In the genomic region with DNA sequence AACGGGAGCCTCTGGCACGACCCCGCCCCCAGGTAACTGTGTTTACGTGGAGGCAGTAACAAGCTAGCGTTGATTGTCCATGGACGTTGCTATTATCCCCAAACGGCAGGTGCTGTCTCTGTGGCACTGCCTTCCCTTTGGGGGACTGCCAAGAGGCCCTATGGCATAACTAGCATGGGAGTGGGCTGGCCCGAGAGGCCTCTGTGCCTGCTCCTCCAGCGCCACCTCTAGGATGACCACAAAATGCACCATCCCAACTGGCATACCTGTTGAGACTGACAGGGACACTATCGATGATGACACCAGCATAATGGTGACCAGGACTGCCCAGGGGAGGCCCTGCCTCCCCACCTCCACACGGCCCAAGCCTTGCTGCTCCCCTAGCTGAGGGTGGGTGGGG, we compare ENCODE assay signal across 11 cellular contexts. TPM values are rescaled to one million over a fixed set of nuclear protein-coding genes. Genes with fewer than 3 reads are reported as not detected.
DNase-seq lines count a peak whose midpoint lies in the region; ATAC-seq and TF ChIP-seq lines count a peak whose summit lies in the region.
"Had no signal": no experiment of that assay in that cellular context is flagged by ENCODE, and none has a peak within 500 bp of the region (broad histone marks: within the 10 kb centered on the region; RNA-seq: fewer than 3 reads in every experiment).

No MANE protein-coding gene starts in this region.

- peaks cover 12 to 24% (median 13%) of the 10 kb centered on the region in 3 experiments; a peak in 6 of 7 replicates for H3K36me3 Mint-ChIP-seq in H9 (ENCODE audit: insufficient read depth in 1 of 3, low read depth in 3 of 3)

- no peaks in the 10 kb centered on the region for H4K20me1 ChIP-seq in H9 (ENCODE audit: control insufficient read depth, insufficient read depth, insufficient read length)

- intact Hi-C loops in sigmoid colon (cut with DNase I): loop anchor here (5.0 kb wide), 1 partner anchor 150 kb away; no protein-coding TSS in a partner anchor

- peaks cover 2% of the 10 kb centered on the region; the same call in 1 of the 2 replicates for H3K27me3 Mint-ChIP-seq in H9 (ENCODE audit: low read depth)

- TF ChIP-seq POLR2A in sigmoid colon (IDR thresholded peaks at IDR 0.05): no peak

- H2BK20ac ChIP-seq in H9 (ENCODE audit: low read depth, low read length, poor library complexity, severe bottlenecking): no peak overlapping the region

- H3K27ac Mint-ChIP-seq in H9: no peak overlapping the region

- no peak overlapping the region for H3K23ac ChIP-seq in H9 (ENCODE audit: insufficient read length, low read depth, low read length)

- peaks cover 0 to 24% (median 3%) of the 10 kb centered on the region in 4 donors for H3K36me3 ChIP-seq in sigmoid colon

- H4K91ac ChIP-seq in H9 (ENCODE audit: insufficient read length, low read depth, low read length): no peak overlapping the region

- no peak overlapping the region for H3K4me3 Mint-ChIP-seq in H9

- H2AFZ ChIP-seq in H9 (ENCODE audit: low read length): no peak overlapping the region

- H3K4me2 ChIP-seq in H9 (ENCODE audit: insufficient read depth, insufficient read length, low read length): no peak overlapping the region

- H3K18ac ChIP-seq in H9 (ENCODE audit: insufficient read length, low read depth, low read length): no peak overlapping the region

- H3T11ph ChIP-seq in H9 (ENCODE audit: low read length): no peak overlapping the region

- H3K9me3 ChIP-seq in H9 (ENCODE audit: control insufficient read depth, low read depth, low read length) (peaks cover 8% of the 10 kb centered on the region), sigmoid colon (no peaks in the 10 kb centered on the region)

- no peak overlapping the region for H3K56ac ChIP-seq in H9 (ENCODE audit: insufficient read length, low read depth, low read length)

- H3K4ac ChIP-seq in H9 (ENCODE audit: low read depth, low read length): no peak overlapping the region

- TF ChIP-seq CTCF in H9 (conservative IDR thresholded peaks at IDR 0.05): peak; percentile 45
- TF ChIP-seq CTCF in sigmoid colon (IDR thresholded peaks at IDR 0.05): peak in 1 of 4 experiments; percentile 10

- TF ChIP-seq EP300 in sigmoid colon (IDR thresholded peaks at IDR 0.05): no peak

- H3K4me1 Mint-ChIP-seq in H9: peaks cover 4 to 8% of the 10 kb centered on the region in 2 experiments

- no peaks in the 10 kb centered on the region for H3K4me1 ChIP-seq in H9 (ENCODE audit: insufficient read depth, low read length)
- peaks cover 0 to 32% (median 29%) of the 10 kb centered on the region in 4 donors for H3K4me1 ChIP-seq in sigmoid colon

- no peaks in the 10 kb centered on the region for H3K23me2 ChIP-seq in H9 (ENCODE audit: insufficient read length, low read depth, low read length, poor library complexity, severe bottlenecking)

- H2BK12ac ChIP-seq in H9 (ENCODE audit: insufficient read length, low read depth, low read length): no peak overlapping the region

- ATAC-seq in GM21786 (IDR thresholded peaks at IDR 0.05; ENCODE audit: unreplicated experiment): no peak
- no peak for ATAC-seq in HG02884 (IDR thresholded peaks at IDR 0.05; ENCODE audit: unreplicated experiment)
- no peak for ATAC-seq in HG02571 (IDR thresholded peaks at IDR 0.05; ENCODE audit: unreplicated experiment)

- H4K8ac ChIP-seq in H9 (replicated peaks; ENCODE audit: insufficient read length, low read depth, low read length): no peak overlapping the region

- peak overlapping the region in 1 of 4 donors; percentile 38 for H3K4me3 ChIP-seq in sigmoid colon

- H3K27me3 ChIP-seq in H9 (ENCODE audit: insufficient read depth, low read length) (no peaks in the 10 kb centered on the region), sigmoid colon (peaks cover 0 to 3% (median 0%) of the 10 kb centered on the region in 3 donors)

- H3K9me3 Mint-ChIP-seq in H9: peaks cover 41 to 65% of the 10 kb centered on the region in 2 experiments

- WGBS in H9 (ENCODE audit: extremely low coverage, insufficient read length, low lambda C conversion rate): no CpG with 5 or more reads among the region's 11 CpGs
- 12 to 68% methylated on average over 11 of the region's 11 CpGs for WGBS in sigmoid colon, 2 donors

- peak; percentile 56 for DNase-seq in H9
- peak; percentile 58 for DNase-seq in NCI-H2081 treated with DMSO at 0.1 percent for 48 hours (lab: John Stamatoyannopoulos, UW)
- no peak for DNase-seq in sigmoid colon
- DNase-seq in stimulated activated CD4-positive, alpha-beta T cell treated with anti-CD3 and anti-CD28 coated beads, Interleukin-4, amount 100 ng/mL, for 4 hours: no peak
- DNase-seq: activated CD4-positive, alpha-beta T cell treated with anti-CD3 and anti-CD28 coated beads, Interleukin-2, amount 50 U/mL, for 48 hours; GOT3; NCI-H187 treated with DMSO at 0.1 percent for 48 hours had no signal

- no peak overlapping the region for H3K9ac ChIP-seq in H9 (ENCODE audit: extremely low read depth, insufficient read length, low read length)

- H3K27ac ChIP-seq in H9 (ENCODE audit: insufficient read length, low read depth, low read length): no peak overlapping the region
- H3K27ac ChIP-seq in angular gyrus (ENCODE audit: low read depth, low read length): peak overlapping the region; percentile 66
- H3K27ac ChIP-seq in sigmoid colon: peak overlapping the region in 3 of 4 donors; percentile 85 to 91 (median 88)

- H2BK5ac ChIP-seq in H9 (ENCODE audit: insufficient read length, low read length): no peak overlapping the region

- no peak overlapping the region for H4K5ac ChIP-seq in H9 (ENCODE audit: insufficient read length, low read depth, low read length)

- H2BK15ac ChIP-seq in H9 (ENCODE audit: low read depth, low read length): no peak overlapping the region

- H2BK120ac ChIP-seq in H9 (ENCODE audit: low read depth, low read length, poor library complexity, severe bottlenecking): no peak overlapping the region

- no peak overlapping the region for H2AK5ac ChIP-seq in H9 (ENCODE audit: insufficient read length, low read length)

- H3K14ac ChIP-seq in H9 (ENCODE audit: insufficient read depth, low read length): no peak overlapping the region

- H3K79me2 ChIP-seq in H9 (ENCODE audit: insufficient read depth, low read length): no peaks in the 10 kb centered on the region

- H3K79me1 ChIP-seq in H9 (ENCODE audit: insufficient read depth, low read depth, low read length, poor library complexity, severe bottlenecking): no peaks in the 10 kb centered on the region

RNA-seq across cellular contexts. Expression of gene SRPK3, which starts 1.5 kb away (rescaled TPM):
- total RNA-seq in H9 (2021): not detected in 2 replicates
- total RNA-seq in sigmoid colon: 10 to 100 TPM in 1 of 4 donors, 1 to 10 TPM in 3; 2.1 to 13.0 (median 6.9) TPM
- polyA plus RNA-seq in sigmoid colon: under 1 TPM in 1 of 3 donors, not detected in 2; 0.31 TPM

RNA-seq across cellular contexts. Expression of gene IDH3G, which starts 11.9 kb away (rescaled TPM):
- total RNA-seq in H9 (2021) (43.2 and 47.1 TPM in 2 replicates), sigmoid colon (10 to 100 TPM; 54.2 to 89.5 (median 62.7) TPM)
- polyA plus RNA-seq in sigmoid colon: 10 to 100 TPM; 66.7 to 85.3 (median 76.5) TPM

RNA-seq across cellular contexts. Expression of gene SSR4, which starts 12.1 kb away (rescaled TPM):
- 179 and 193 TPM in 2 replicates for total RNA-seq in H9 (2021)
- total RNA-seq in sigmoid colon: 100 to 1,000 TPM; 143 to 177 (median 156) TPM
- polyA plus RNA-seq in sigmoid colon: 100 to 1,000 TPM; 327 to 494 (median 405) TPM

RNA-seq across cellular contexts. Expression of gene PLXNB3, which starts 18.3 kb away (rescaled TPM):
- total RNA-seq in H9 (2021) (1.8 and 1.9 TPM in 2 replicates), sigmoid colon (10 to 100 TPM in 3 of 4 donors, 1 to 10 TPM in 1; 9.2 to 50.1 (median 25.7) TPM)
- polyA plus RNA-seq in sigmoid colon: 1 to 10 TPM in 1 of 3 donors, under 1 TPM in 1, not detected in 1; 0.60 to 2.2 TPM

RNA-seq across cellular contexts. Expression of gene PDZD4, which starts 48.0 kb away (rescaled TPM):
- total RNA-seq in H9 (2021) (110 and 118 TPM in 2 replicates), sigmoid colon (10 to 100 TPM in 3 of 4 donors, 1 to 10 TPM in 1; 8.6 to 24.4 (median 14.2) TPM)
- 1 to 10 TPM in 2 of 3 donors, under 1 TPM in 1; 0.46 to 5.1 (median 1.2) TPM for polyA plus RNA-seq in sigmoid colon

Comparison
In these comparisons a context has a peak if more than half of its experiments do, and no peak if none do; other contexts are left out.
1. DNase-seq: peak in H9 (single experiment) and NCI-H2081 treated with DMSO at 0.1 percent for 48 hours (single experiment); none in sigmoid colon (single experiment) and stimulated activated CD4-positive, alpha-beta T cell treated with anti-CD3 and anti-CD28 coated beads, Interleukin-4, amount 100 ng/mL, for 4 hours (0 of 2).